ENCODE assay signal across 7 cellular contexts in genomic region chr4:4541040-4541631, GRCh38. TPM values are rescaled to one million over a fixed set of nuclear protein-coding genes. Genes with fewer than 3 reads are reported as not detected.
DNase-seq lines count a peak whose midpoint lies in the region; ATAC-seq and TF ChIP-seq lines count a peak whose summit lies in the region.

No MANE protein-coding gene starts in this region.

- H3K27ac ChIP-seq in PC-9: peak overlapping the region; percentile 65
- H3K27ac ChIP-seq in iPS-18a (ENCODE audit: low read length): peak overlapping the region; percentile 15
- H3K27ac ChIP-seq in skin epidermis: peak overlapping the region; percentile 82 to 97 (median 91)

- no TSS peak for BruUV-seq in PC-9 (replicated peaks; lab: Mats Ljungman, UMichigan)

- ATAC-seq in HG02885 (IDR thresholded peaks at IDR 0.05; ENCODE audit: poor library complexity, unreplicated experiment): peak; percentile 48

- TF ChIP-seq CTCF in GM13977 (IDR thresholded peaks at IDR 0.05; ENCODE audit: extremely low read depth, insufficient read depth, missing control alignments) (no peak), PC-9 (conservative IDR thresholded peaks at IDR 0.05) (no peak)

- H3F3A ChIP-seq in PC-9 (ENCODE audit: insufficient read depth, low read depth): 0 out of 2 replicates have a peak, but pooled peaks cover 3% of the 10 kb centered on the region

- H3K36me3 ChIP-seq in PC-9 (ENCODE audit: low read depth): no peaks in the 10 kb centered on the region
- peaks cover 5% of the 10 kb centered on the region for H3K36me3 ChIP-seq in iPS-18a (ENCODE audit: control insufficient read depth, low read depth, low read length)

- peak overlapping the region; percentile 92 for H3K9ac ChIP-seq in iPS-18a (ENCODE audit: low read length)

- H3K4me1 ChIP-seq in PC-9 (replicated peaks; ENCODE audit: insufficient read depth): peaks cover 15% of the 10 kb centered on the region
- peaks cover 10% of the 10 kb centered on the region for H3K4me1 ChIP-seq in iPS-18a (ENCODE audit: control insufficient read depth, low read depth, low read length)

- CTCF ChIA-PET in PC-9 (lab: Charles Lee): interaction anchor here (0.6 kb wide), 1 partner anchor 27 kb away, joined by 3 read pairs; no protein-coding TSS in a partner anchor

- 0 out of 2 replicates have a peak, but pooled peaks cover 8% of the 10 kb centered on the region for H4K20me1 ChIP-seq in PC-9 (ENCODE audit: insufficient read depth)

- no peaks in the 10 kb centered on the region for H3K9me2 ChIP-seq in PC-9 (ENCODE audit: insufficient read depth)

- intact Hi-C loops in PC-9 (cut with micrococcal nuclease; ENCODE audit: unreplicated experiment): no loop called here

- no peaks in the 10 kb centered on the region for H3K9me3 ChIP-seq in PC-9 (ENCODE audit: insufficient read depth, low read depth)
- H3K9me3 ChIP-seq in iPS-18a (ENCODE audit: control insufficient read depth, low read depth, low read length): no peaks in the 10 kb centered on the region

- peaks cover 66% of the 10 kb centered on the region for H3K79me2 ChIP-seq in PC-9 (ENCODE audit: low read depth)

- peak overlapping the region; percentile 95 for H2AFZ ChIP-seq in PC-9

- POLR2A ChIA-PET in PC-9 (lab: Charles Lee; ENCODE audit: unreplicated experiment): no interaction called here

- peak overlapping the region; percentile 73 for H3K4me2 ChIP-seq in PC-9

- H3K27me3 ChIP-seq in PC-9 (ENCODE audit: insufficient read depth, low read depth) (no peaks in the 10 kb centered on the region), iPS-18a (ENCODE audit: control insufficient read depth, insufficient read depth, low read length) (no peaks in the 10 kb centered on the region)

- in situ Hi-C loops in GM13977 (cut with MboI; ENCODE audit: low pct_unique_long_range_greater_than_20kb, low sequenced_read_pairs, unreplicated experiment): no loop called here

- H3K4me3 ChIP-seq in PC-9: peak overlapping the region; percentile 92
- peak overlapping the region; percentile 92 for H3K4me3 ChIP-seq in iPS-18a (ENCODE audit: low read length)
- peak overlapping the region; percentile 79 to 98 (median 97) for H3K4me3 ChIP-seq in skin epidermis

- DNase-seq in GM13977 (ENCODE audit: low spot score): peak; percentile 69
- peak; percentile 19 to 89 for DNase-seq in PC-9
- peak; percentile 44 for DNase-seq in astrocyte of the hippocampus (ENCODE audit: low read depth, low spot score)
- no peak for DNase-seq in ureter (ENCODE audit: low spot score)

RNA-seq across cellular contexts. Expression of gene STX18, which starts 0.7 kb away (rescaled TPM):
- total RNA-seq in PC-9 (2021) (25.3 and 30.5 TPM in 2 replicates), ureter (34.6 TPM)

Comparison
In these comparisons a context has a peak if more than half of its experiments do, and no peak if none do; other contexts are left out.
1. H3K27ac ChIP-seq: peak in every context shown above with its lines; median percentile 91 in skin epidermis; 65 in PC-9; 15 in iPS-18a.